9 cellular contexts compared by ENCODE assay signal in genomic region chr1:14968251-14968812, GRCh38.
A peak's percentile ranks its signal among the peaks of the same experiment; 100 is the strongest.
DNase-seq lines count a peak whose midpoint lies in the region; ATAC-seq and TF ChIP-seq lines count a peak whose summit lies in the region.
"Had no signal": no experiment of that assay in that cellular context is flagged by ENCODE, and none has a peak within 500 bp of the region (broad histone marks: within the 10 kb centered on the region; RNA-seq: fewer than 3 reads in every experiment).

No MANE protein-coding gene starts in this region.

- intact Hi-C loops in heart left ventricle (cut with DNase I), result no loop called here

- H3K27ac ChIP-seq in angular gyrus (ENCODE audit: low read depth, low read length) (peak overlapping the region; percentile 64), heart left ventricle (peak overlapping the region in 6 of 12 donors; percentile 4 to 64 (median 34))

- no peak for TF ChIP-seq CTCF in heart left ventricle (IDR thresholded peaks at IDR 0.05)

- TF ChIP-seq POLR2A in heart left ventricle (IDR thresholded peaks at IDR 0.05), result no peak

- H3K27me3 Mint-ChIP-seq in stimulated activated naive CD8-positive, alpha-beta T cell treated with anti-CD3 and anti-CD28 coated beads, Interleukin-15, amount 100 ng/mL, for 72 hours, result no peaks in the 10 kb centered on the region

- H3K9me3 Mint-ChIP-seq in stimulated activated naive CD8-positive, alpha-beta T cell treated with anti-CD3 and anti-CD28 coated beads, Interleukin-15, amount 100 ng/mL, for 72 hours, result no peaks in the 10 kb centered on the region

- H3K9me3 ChIP-seq in heart left ventricle, result peaks cover 0 to 6% (median 0%) of the 10 kb centered on the region in 12 donors

- H3K27ac Mint-ChIP-seq in stimulated activated naive CD8-positive, alpha-beta T cell treated with anti-CD3 and anti-CD28 coated beads, Interleukin-15, amount 100 ng/mL, for 72 hours, result no peak overlapping the region

- H3K4me1 Mint-ChIP-seq in stimulated activated naive CD8-positive, alpha-beta T cell treated with anti-CD3 and anti-CD28 coated beads, Interleukin-15, amount 100 ng/mL, for 72 hours, result peaks cover 23% of the 10 kb centered on the region

- WGBS in heart left ventricle, 4 donors, result 59 to 73% (median 65%) methylated on average over 11 to 14 of the region's 14 CpGs

- peak; percentile 50 to 91 (median 88) for ATAC-seq in heart left ventricle
- ATAC-seq in HG02759 (IDR thresholded peaks at IDR 0.05; ENCODE audit: unreplicated experiment), result no peak
- ATAC-seq in stimulated activated naive CD8-positive, alpha-beta T cell treated with anti-CD3 and anti-CD28 coated beads, Interleukin-15, amount 100 ng/mL, for 72 hours, result no peak
- no peak for ATAC-seq in HG03457 (IDR thresholded peaks at IDR 0.05; ENCODE audit: unreplicated experiment)

- H3K4me1 ChIP-seq in heart left ventricle, result peaks cover 0 to 24% (median 14%) of the 10 kb centered on the region in 12 donors

- DNase-seq in GM03348 (ENCODE audit: low spot score), result peak; percentile 89
- DNase-seq in heart left ventricle, result peak in 3 of 5 donors; percentile 52 to 62 (median 53)
- peak; percentile 95 for DNase-seq in renal cortical epithelial cell (ENCODE audit: low read depth)
- no peak for DNase-seq in stimulated activated naive CD8-positive, alpha-beta T cell treated with anti-CD3 and anti-CD28 coated beads, Interleukin-15, amount 100 ng/mL, for 72 hours
- no peak for DNase-seq in NCI-H1105 (lab: John Stamatoyannopoulos, UW)
- DNase-seq: activated CD4-positive, alpha-beta T cell treated with anti-CD3 and anti-CD28 coated beads, Interleukin-2, amount 50 U/mL, for 4 hours had no signal

- no peaks in the 10 kb centered on the region for H3K27me3 ChIP-seq in heart left ventricle

- no peak overlapping the region for H3K4me3 Mint-ChIP-seq in stimulated activated naive CD8-positive, alpha-beta T cell treated with anti-CD3 and anti-CD28 coated beads, Interleukin-15, amount 100 ng/mL, for 72 hours

- H3K36me3 ChIP-seq in heart left ventricle, result peaks cover 0 to under 1% (median 0%) of the 10 kb centered on the region in 9 donors

- no peak overlapping the region for H3K4me3 ChIP-seq in heart left ventricle

Comparison
In these comparisons a context has a peak if more than half of its experiments do, and no peak if none do; other contexts are left out.
1. DNase-seq: peak in GM03348 (single experiment), heart left ventricle (3 of 5) and renal cortical epithelial cell (single experiment); none in stimulated activated naive CD8-positive, alpha-beta T cell treated with anti-CD3 and anti-CD28 coated beads, Interleukin-15, amount 100 ng/mL, for 72 hours (0 of 2) and NCI-H1105 (single experiment).
2. ATAC-seq: peak in heart left ventricle (4 of 4); none in HG02759 (single experiment), stimulated activated naive CD8-positive, alpha-beta T cell treated with anti-CD3 and anti-CD28 coated beads, Interleukin-15, amount 100 ng/mL, for 72 hours (single experiment) and HG03457 (single experiment).